1 cellular context compared by ENCODE assay signal in genomic region chr9:33022755-33023154, GRCh38.
TF ChIP-seq lines count a peak whose summit lies in the region.

No MANE protein-coding gene starts in this region.

TF ChIP-seq in GM23338, 12 proteins besides CTCF, POLR2A, EP300 and RAD21 (continued from another document):
- TF ChIP-seq REST (IDR thresholded peaks at IDR 0.05; ENCODE audit: unreplicated experiment) = no peak
- TF ChIP-seq ZNF114 (CRISPR knock-in tag; IDR thresholded peaks at IDR 0.05) = no peak
- no peak for TF ChIP-seq ZNF462 (CRISPR knock-in tag; IDR thresholded peaks at IDR 0.05)
- TF ChIP-seq EZH2 (IDR thresholded peaks at IDR 0.05; ENCODE audit: low read depth, unreplicated experiment) = no peak
- TF ChIP-seq JUNB (IDR thresholded peaks at IDR 0.05; ENCODE audit: unreplicated experiment) = no peak
- TF ChIP-seq NANOG (IDR thresholded peaks at IDR 0.05; ENCODE audit: borderline replicate concordance) = no peak
- TF ChIP-seq ZNF331 (CRISPR knock-in tag; IDR thresholded peaks at IDR 0.05; ENCODE audit: low read depth) = no peak
- TF ChIP-seq ETS1 (IDR thresholded peaks at IDR 0.05) = no peak
